17 cellular contexts compared by ENCODE assay signal in the genomic region with DNA sequence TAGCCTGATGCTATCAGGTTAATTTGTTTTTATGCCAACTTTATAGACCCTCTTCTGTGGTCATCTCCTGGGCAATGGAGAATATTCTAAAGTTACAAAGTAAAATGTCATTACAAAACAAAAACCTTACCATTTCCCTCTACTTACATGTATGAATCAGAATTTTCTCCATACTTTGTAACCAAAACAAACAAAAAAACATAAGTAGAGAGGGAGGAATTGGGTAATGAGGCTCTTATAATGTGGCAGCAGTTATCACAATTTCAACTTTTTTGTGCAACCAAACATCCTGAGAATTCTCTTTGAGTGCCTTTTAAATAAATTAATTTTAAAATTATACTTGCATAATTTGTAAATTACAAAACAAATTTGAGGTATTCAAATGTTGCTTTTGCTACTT.
"Had no signal": no experiment of that assay in that cellular context is flagged by ENCODE, and none has a peak within 500 bp of the region (broad histone marks: within the 10 kb centered on the region; RNA-seq: fewer than 3 reads in every experiment).

No MANE protein-coding gene starts in this region.

- DNase-seq: dermis blood vessel endothelial cell; esophagus squamous epithelium; gastrocnemius medialis; heart right ventricle; hypothalamus; kidney glomerular epithelial cell; mesendoderm; naive B cell; psoas muscle; retina; right lobe of liver; stimulated activated CD4-positive, alpha-beta T cell treated with anti-CD3 and anti-CD28 coated beads, Interleukin-4, amount 100 ng/mL, for 1 hour; stimulated activated CD8-positive, alpha-beta memory T cell treated with anti-CD3 and anti-CD28 coated beads, Interleukin-4, amount 100 ng/mL, for 48 hours; stimulated activated naive CD8-positive, alpha-beta T cell treated with anti-CD3 and anti-CD28 coated beads, Interleukin-15, Interleukin-2, amounts not matched to agents 100 U/mL and 50 U/mL, for 24 hours; thyroid gland had no signal

- H3K27ac ChIP-seq: esophagus squamous epithelium, gastrocnemius medialis, heart right ventricle, psoas muscle, right lobe of liver, suprapubic skin, thyroid gland had no signal

- H3K27me3 ChIP-seq: esophagus squamous epithelium, gastrocnemius medialis, heart right ventricle, right lobe of liver, suprapubic skin, thyroid gland had no signal

- H3K4me3 ChIP-seq: esophagus squamous epithelium, gastrocnemius medialis, heart right ventricle, psoas muscle, right lobe of liver, suprapubic skin, thyroid gland had no signal

- ATAC-seq: gastrocnemius medialis; heart right ventricle; psoas muscle; right lobe of liver; stimulated activated effector memory CD8-positive, alpha-beta T cell treated with anti-CD3 and anti-CD28 coated beads, Interleukin-12 subunit alpha, Interleukin-12 subunit beta, amount 100 ng/mL, for 72 hours; stimulated activated naive CD8-positive, alpha-beta T cell treated with anti-CD3 and anti-CD28 coated beads, Interleukin-15, Interleukin-2, amounts not matched to agents 100 U/mL and 50 U/mL, for 24 hours had no signal

- H3K9me3 ChIP-seq: esophagus squamous epithelium, gastrocnemius medialis, heart right ventricle, psoas muscle, right lobe of liver, suprapubic skin, thyroid gland had no signal

- H3K4me1 ChIP-seq: esophagus squamous epithelium, gastrocnemius medialis, psoas muscle, right lobe of liver, suprapubic skin, thyroid gland had no signal

- H3K36me3 ChIP-seq: esophagus squamous epithelium, gastrocnemius medialis, heart right ventricle, right lobe of liver, suprapubic skin, thyroid gland had no signal
